In genomic region chr9:35489313-35490154, GRCh38 we compare ENCODE assay signal across 1 cellular context.
TF ChIP-seq lines count a peak whose summit lies in the region.

TSS of gene RUSC2 (plus strand) at chr9:35490111. CDS start at chr9:35546522, 56,411 bp downstream.

TF ChIP-seq in K562, 482 proteins besides CTCF, POLR2A, EP300 and RAD21 (continued from another document and continues in another):
- TF ChIP-seq ZNF592 (IDR thresholded peaks at IDR 0.05) (no peak), FOXK2 (conservative IDR thresholded peaks at IDR 0.05 in 1 of 2, IDR thresholded peaks at IDR 0.05 in 1 of 2; ENCODE audit: low read depth in 2 of 2) (peak; percentile 44 to 98), ZNF584 (CRISPR knock-in tag; IDR thresholded peaks at IDR 0.05; ENCODE audit: low read depth) (no peak), ZBTB40 (IDR thresholded peaks at IDR 0.05) (0 out of 2 replicates have a peak, but pooled peaks have one; percentile 13), ZBTB40 (CRISPR knock-in tag; IDR thresholded peaks at IDR 0.05) (no peak), TFE3 (CRISPR knock-in tag; IDR thresholded peaks at IDR 0.05) (no peak; the same call in 1 of the 2 replicates), CLOCK (CRISPR knock-in tag; IDR thresholded peaks at IDR 0.05; ENCODE audit: borderline replicate concordance) (no peak), NUFIP1 (IDR thresholded peaks at IDR 0.05; ENCODE audit: partially characterized antibody) (no peak), RBM17 (IDR thresholded peaks at IDR 0.05; ENCODE audit: borderline replicate concordance, low read depth, low read length) (no peak), ZNF717 (CRISPR knock-in tag; IDR thresholded peaks at IDR 0.05) (no peak), BCL6 (CRISPR knock-in tag; IDR thresholded peaks at IDR 0.05) (no peak), ZHX1 (conservative IDR thresholded peaks at IDR 0.05; ENCODE audit: low read length) (0 out of 2 replicates have a peak, but pooled peaks have one; percentile 37), RBM34 (IDR thresholded peaks at IDR 0.05; ENCODE audit: borderline replicate concordance, insufficient read depth, low read length) (no peak), DACH1 (IDR thresholded peaks at IDR 0.05; ENCODE audit: partially characterized antibody) (no peak), ZBTB7A (IDR thresholded peaks at IDR 0.05; ENCODE audit: borderline replicate concordance, control insufficient read depth, low read depth, low read length) (peak; percentile 93), CHAMP1 (IDR thresholded peaks at IDR 0.05) (no peak), GABPB1 (CRISPR knock-in tag; IDR thresholded peaks at IDR 0.05) (peak; percentile 63), BCOR (IDR thresholded peaks at IDR 0.05) (no peak; the same call in 1 of the 2 replicates), ATF3 (IDR thresholded peaks at IDR 0.05) (0 out of 2 replicates have a peak, but pooled peaks have one; percentile 12), ATF3 (CRISPR knock-in tag; conservative IDR thresholded peaks at IDR 0.05) (no peak), ZNF121 (CRISPR knock-in tag; conservative IDR thresholded peaks at IDR 0.05) (no peak), NR3C1 (CRISPR knock-in tag; IDR thresholded peaks at IDR 0.05) (no peak), ZBTB9 (CRISPR knock-in tag; IDR thresholded peaks at IDR 0.05) (no peak), PML (IDR thresholded peaks at IDR 0.05; ENCODE audit: low read length) (peak; percentile 32; the same call in 1 of the 2 replicates), XRCC5 (IDR thresholded peaks at IDR 0.05; ENCODE audit: low read depth, low read length) (0 out of 2 replicates have a peak, but pooled peaks have one; percentile 46), RAD51 (IDR thresholded peaks at IDR 0.05; ENCODE audit: borderline replicate concordance, low read depth) (peak; percentile 26; the same call in 1 of the 2 replicates)
